In genomic region chrX:118216086-118216485, GRCh38 we compare ENCODE assay signal across 21 cellular contexts.
DNase-seq lines count a peak whose midpoint lies in the region; ATAC-seq, FAIRE-seq and TF ChIP-seq lines count a peak whose summit lies in the region.
"Had no signal": no experiment of that assay in that cellular context is flagged by ENCODE, and none has a peak within 500 bp of the region (broad histone marks: within the 10 kb centered on the region; RNA-seq: fewer than 3 reads in every experiment).

No MANE protein-coding gene starts in this region.

- H3K9me3 ChIP-seq in endothelial cell of umbilical vein (replicated peaks; ENCODE audit: control insufficient read depth, insufficient read depth, low read length) (no peaks in the 10 kb centered on the region), mucosa of descending colon (no peaks in the 10 kb centered on the region)
- H3K9me3 ChIP-seq: breast epithelium had no signal

- no peaks in the 10 kb centered on the region for H3F3A ChIP-seq in GM23338 (replicated peaks; ENCODE audit: low read depth)

- peaks cover 22% of the 10 kb centered on the region for H3K4me1 ChIP-seq in endothelial cell of umbilical vein (ENCODE audit: control insufficient read depth, extremely low read depth, insufficient read depth, low read length)
- H3K4me1 ChIP-seq in mucosa of descending colon (ENCODE audit: low read depth): no peaks in the 10 kb centered on the region
- H3K4me1 ChIP-seq in GM23338 (ENCODE audit: insufficient read depth): no peaks in the 10 kb centered on the region
- H3K4me1 ChIP-seq: breast epithelium had no signal

- H3K79me2 ChIP-seq in endothelial cell of umbilical vein (ENCODE audit: control insufficient read depth, insufficient read depth, low read length) (no peaks in the 10 kb centered on the region), GM23338 (replicated peaks; ENCODE audit: insufficient read depth) (no peaks in the 10 kb centered on the region)

- no TSS peak for BruUV-seq in endothelial cell of umbilical vein (replicated peaks; lab: Mats Ljungman, UMichigan)

- POLR2A ChIA-PET in endothelial cell of umbilical vein (lab: Charles Lee): interaction anchor here (0.7 kb wide), 1 partner anchor 9 kb away, joined by 4 read pairs; no protein-coding TSS in a partner anchor

- in situ Hi-C loops in Caki2 (cut with HindIII; ENCODE audit: low pct_unique_long_range_greater_than_20kb, low sequenced_read_pairs): no loop called here

- peak overlapping the region; percentile 42 for H2AFZ ChIP-seq in endothelial cell of umbilical vein (ENCODE audit: low read depth, low read length)
- no peak overlapping the region for H2AFZ ChIP-seq in GM23338

- H3K27me3 Mint-ChIP-seq in GM23338 (ENCODE audit: insufficient read depth, low read depth, poor library complexity): no peaks in the 10 kb centered on the region
- H3K27me3 Mint-ChIP-seq: naive B cell had no signal

- H4K20me1 ChIP-seq in endothelial cell of umbilical vein (replicated peaks; ENCODE audit: control insufficient read depth, extremely low read depth, insufficient read depth, low read length): no peaks in the 10 kb centered on the region
- no peaks in the 10 kb centered on the region for H4K20me1 ChIP-seq in GM23338 (replicated peaks; ENCODE audit: insufficient read depth)

- no peaks in the 10 kb centered on the region for H3K9me2 ChIP-seq in GM23338 (ENCODE audit: insufficient read depth)

- H3K27me3 ChIP-seq in endothelial cell of umbilical vein (ENCODE audit: control insufficient read depth in 2 of 2, insufficient read depth in 2 of 2, low read length in 2 of 2) (no peaks in the 10 kb centered on the region), GM23338 (ENCODE audit: insufficient read depth) (no peaks in the 10 kb centered on the region)

- intact Hi-C loops in endothelial cell of umbilical vein (cut with micrococcal nuclease): loop anchor here (1.0 to 5.0 kb wide), 4 partner anchors 9 to 141 kb away; partner anchors contain the start of gene KLHL13
- intact Hi-C loops in mucosa of descending colon (cut with DNase I, micrococcal nuclease): no loop called here

- no peaks in the 10 kb centered on the region for H3K36me3 Mint-ChIP-seq in GM23338 (ENCODE audit: low read depth)
- H3K36me3 Mint-ChIP-seq: activated naive CD8-positive, alpha-beta T cell treated with anti-CD3 and anti-CD28 coated beads, Interleukin-2, amount 10 ng/mL, durations not matched to agents 7 days and 5 days; naive B cell had no signal

- H3K4me3 Mint-ChIP-seq in GM23338: no peak overlapping the region
- H3K4me3 Mint-ChIP-seq: activated naive CD8-positive, alpha-beta T cell treated with anti-CD3 and anti-CD28 coated beads, Interleukin-2, amount 10 ng/mL, durations not matched to agents 7 days and 5 days; naive B cell; T-helper 2 cell treated with Interferon-gamma antibody and Interleukin-4, amounts not matched to agents 5 μg/mL and 100 μg/mL, for 36 hours had no signal

- no peaks in the 10 kb centered on the region for H3K9me3 Mint-ChIP-seq in GM23338
- H3K9me3 Mint-ChIP-seq: activated naive CD8-positive, alpha-beta T cell treated with anti-CD3 and anti-CD28 coated beads, Interleukin-2, amount 10 ng/mL, durations not matched to agents 7 days and 5 days; naive B cell; T-helper 2 cell treated with Interferon-gamma antibody and Interleukin-4, amounts not matched to agents 5 μg/mL and 100 μg/mL, for 36 hours had no signal

- FAIRE-seq in endothelial cell of umbilical vein (lab: Jason Lieb, UNC) (no peak), urothelium cell line (lab: Jason Lieb, UNC) (no peak)

- no peaks in the 10 kb centered on the region for H3K36me3 ChIP-seq in endothelial cell of umbilical vein (ENCODE audit: control insufficient read depth in 2 of 2, extremely low read depth in 1 of 2, insufficient read depth in 2 of 2, low read length in 2 of 2)
- no peaks in the 10 kb centered on the region for H3K36me3 ChIP-seq in mucosa of descending colon (ENCODE audit: low read depth)
- H3K36me3 ChIP-seq in GM23338 (ENCODE audit: insufficient read depth): no peaks in the 10 kb centered on the region
- H3K36me3 ChIP-seq: breast epithelium had no signal

- H3K4me2 ChIP-seq in endothelial cell of umbilical vein (ENCODE audit: insufficient read depth, low read length) (peak overlapping the region; percentile 52), GM23338 (no peak overlapping the region)

- H3K27ac ChIP-seq in endothelial cell of umbilical vein (ENCODE audit: insufficient read depth, low read depth, low read length): peak overlapping the region; percentile 98
- no peak overlapping the region for H3K27ac ChIP-seq in GM23338 (ENCODE audit: low read depth)
- H3K27ac ChIP-seq: epithelial cell of prostate, skin epidermis had no signal

- DNase-seq in Caki2 (ENCODE audit: low read depth): peak; percentile 95
- DNase-seq in NCI-H69 (lab: John Stamatoyannopoulos, UW): peak; percentile 51
- peak; percentile 86 for DNase-seq in endothelial cell of umbilical vein (ENCODE audit: low read depth, low spot score)
- DNase-seq in mucosa of descending colon: no peak
- no peak for DNase-seq in urothelium cell line (ENCODE audit: low spot score)
- no peak for DNase-seq in GM23338 (ENCODE audit: low spot score)
- no peak for DNase-seq in C1 segment of cervical spinal cord (lab: John Stamatoyannopoulos, UW)
- DNase-seq: activated CD4-positive, CD25-positive, alpha-beta regulatory T cell; activated naive CD8-positive, alpha-beta T cell treated with anti-CD3 and anti-CD28 coated beads, Interleukin-2, amount 10 ng/mL, durations not matched to agents 7 days and 5 days; activated T-cell treated with anti-CD3 and anti-CD28 coated beads, Interleukin-2, amount 50 U/mL, for 48 hours; cortex of kidney; DMS79; naive B cell; NCI-H187; stimulated activated CD4-positive, alpha-beta T cell treated with anti-CD3 and anti-CD28 coated beads, Interleukin-4, amount 100 ng/mL, for 1 hour had no signal

- peak; percentile 17 for ATAC-seq in mucosa of descending colon
- no peak for ATAC-seq in HG03520 (IDR thresholded peaks at IDR 0.05; ENCODE audit: unreplicated experiment)
- no peak for ATAC-seq in GM23338

- peak; percentile 12 for TF ChIP-seq POLR2A in endothelial cell of umbilical vein (IDR thresholded peaks at IDR 0.05; ENCODE audit: low read depth, low read length)

- TF ChIP-seq CTCF in endothelial cell of umbilical vein (IDR thresholded peaks at IDR 0.05; ENCODE audit: extremely low read depth in 1 of 2, insufficient read depth in 1 of 2, low read depth in 1 of 2, low read length in 2 of 2): no peak
- no peak for TF ChIP-seq CTCF in mucosa of descending colon (IDR thresholded peaks at IDR 0.05)
- TF ChIP-seq CTCF in GM23338 (conservative IDR thresholded peaks at IDR 0.05; ENCODE audit: low read depth in 2 of 2): no peak

- H3K9ac ChIP-seq in endothelial cell of umbilical vein (replicated peaks; ENCODE audit: extremely low read depth, insufficient read depth, low read length): peak overlapping the region; percentile 63

- peak overlapping the region in 1 of 3 experiments; percentile 26 for H3K4me3 ChIP-seq in endothelial cell of umbilical vein (replicated peaks in 1 of 3; ENCODE audit: insufficient read depth in 1 of 3, low read depth in 1 of 3, low read length in 3 of 3)
- no peak overlapping the region for H3K4me3 ChIP-seq in mucosa of descending colon
- no peak overlapping the region for H3K4me3 ChIP-seq in GM23338
- H3K4me3 ChIP-seq: breast epithelium, lung, skin epidermis had no signal

- H3K9me1 ChIP-seq in endothelial cell of umbilical vein (replicated peaks; ENCODE audit: control insufficient read depth, extremely low read depth, insufficient read depth, low read length): no peaks in the 10 kb centered on the region

- CTCF ChIA-PET in endothelial cell of umbilical vein (lab: Charles Lee): interaction anchor here (1.5 kb wide), 1 partner anchor 9 kb away, joined by 4 read pairs; no protein-coding TSS in a partner anchor

- H3K27ac Mint-ChIP-seq in GM23338: no peak overlapping the region
- H3K27ac Mint-ChIP-seq: activated naive CD8-positive, alpha-beta T cell treated with anti-CD3 and anti-CD28 coated beads, Interleukin-2, amount 10 ng/mL, durations not matched to agents 7 days and 5 days; naive B cell; T-helper 2 cell treated with Interferon-gamma antibody and Interleukin-4, amounts not matched to agents 5 μg/mL and 100 μg/mL, for 36 hours had no signal

- dilution Hi-C loops in endothelial cell of umbilical vein (cut with MboI; ENCODE audit: extremely low pct_ligation_motif_present, low sequenced_read_pairs): no loop called here

- H3K4me1 Mint-ChIP-seq in GM23338: peaks cover 9% of the 10 kb centered on the region; the same call in 2 of the 3 replicates

TF ChIP-seq in endothelial cell of umbilical vein, 7 proteins besides CTCF, POLR2A, EP300 and RAD21:
- TF ChIP-seq JUN (IDR thresholded peaks at IDR 0.05; ENCODE audit: borderline replicate concordance, insufficient read depth, insufficient read length, low read depth): peak; percentile 26
- no peak for TF ChIP-seq MAX (IDR thresholded peaks at IDR 0.05; ENCODE audit: insufficient read depth, insufficient read length)
- no peak for TF ChIP-seq GATA2 (IDR thresholded peaks at IDR 0.05; ENCODE audit: insufficient read depth, insufficient read length, low read depth, low read length)
- no peak for TF ChIP-seq EZH2 (IDR thresholded peaks at IDR 0.05; ENCODE audit: borderline replicate concordance, low read depth, low read length, severe bottlenecking)
- TF ChIP-seq MYC (IDR thresholded peaks at IDR 0.05; ENCODE audit: low read depth, low read length): no peak

TF ChIP-seq in GM23338, 12 proteins besides CTCF, POLR2A, EP300 and RAD21 (continues in another document):
- TF ChIP-seq ZNF331 (CRISPR knock-in tag; IDR thresholded peaks at IDR 0.05; ENCODE audit: low read depth): no peak

Comparison
In these comparisons a context has a peak if more than half of its experiments do, and no peak if none do; other contexts are left out.
1. DNase-seq: peak in Caki2 (single experiment), NCI-H69 (single experiment) and endothelial cell of umbilical vein (single experiment); none in mucosa of descending colon (0 of 3), urothelium cell line (single experiment), GM23338 (single experiment) and C1 segment of cervical spinal cord (0 of 14).